ENCODE assay signal across 8 cellular contexts in the genomic region with DNA sequence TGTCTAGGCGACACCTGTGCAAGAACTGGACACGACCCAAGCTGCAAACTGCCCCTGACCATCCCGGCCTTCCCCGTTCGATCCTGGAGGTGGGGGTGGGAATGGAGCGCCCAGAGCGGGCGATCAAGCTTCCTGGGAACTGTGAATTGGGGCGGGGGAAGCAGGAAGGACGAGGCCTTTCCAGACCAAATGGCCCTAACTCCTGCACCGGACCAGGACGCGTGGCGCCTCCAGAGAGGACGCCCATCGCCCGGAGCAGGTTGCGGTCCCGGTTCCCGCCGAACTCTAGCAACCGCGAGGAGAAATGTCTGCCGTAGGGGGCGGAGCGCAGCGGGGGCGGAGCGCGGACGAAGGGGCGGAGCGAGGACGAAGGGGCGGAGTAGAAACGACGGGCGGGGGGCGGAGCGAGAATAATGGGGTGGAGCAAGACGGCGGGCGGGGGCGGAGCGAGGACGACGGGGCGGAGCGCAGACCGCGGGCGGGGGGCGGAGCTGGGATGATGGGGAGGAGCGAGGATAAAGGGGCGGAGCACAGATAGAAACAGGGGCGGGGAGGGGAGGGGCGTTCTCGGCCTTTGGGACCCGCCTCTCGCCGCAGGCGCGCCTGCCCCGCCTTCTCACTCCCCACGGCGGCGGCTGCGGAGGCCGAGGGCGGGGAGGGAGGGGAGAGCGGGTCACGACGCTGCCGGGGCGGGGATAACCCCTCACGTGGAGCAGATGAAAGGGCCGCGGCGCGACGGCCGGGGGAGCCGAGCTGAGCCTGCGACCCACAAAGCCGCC. TPM values are rescaled to one million over a fixed set of nuclear protein-coding genes. Genes with fewer than 3 reads are reported as not detected.
DNase-seq lines count a peak whose midpoint lies in the region; ATAC-seq and TF ChIP-seq lines count a peak whose summit lies in the region.

A gene (plus strand): TSS at position 695 of the 779 bp plus-strand sequence. CDS start 195 bp downstream, outside the sequence.

- H3K9me3 ChIP-seq in breast epithelium (no peaks in the 10 kb centered on the region), iPS-18c (ENCODE audit: control insufficient read depth, insufficient read depth, low read length) (no peaks in the 10 kb centered on the region)

- H3K27ac ChIP-seq in breast epithelium, result peak within 1 kb of the TSS; percentile 70 to 77

- TF ChIP-seq CTCF in WI38 (IDR thresholded peaks at IDR 0.05; ENCODE audit: low read depth, low read length) (no peak), breast epithelium (IDR thresholded peaks at IDR 0.05) (no peak)

- intact Hi-C loops in breast epithelium (cut with DNase I; ENCODE audit: low total_unique reads), result loop anchor here (5.0 kb wide), 1 partner anchor 1394 kb away; no protein-coding TSS in a partner anchor

- DNase-seq in ELR (ENCODE audit: low read depth) (peak; percentile 91), NCI-H2171 treated with DMSO at 0.1 percent for 48 hours (lab: John Stamatoyannopoulos, UW) (peak; percentile 85), breast epithelium (ENCODE audit: low spot score in 2 of 2) (peak; percentile 83 to 95), skeletal muscle cell (ENCODE audit: low read depth) (peak; percentile 71)

- H3K4me3 ChIP-seq in WI38 (ENCODE audit: low read depth, low read length) (peak within 1 kb of the TSS; percentile 64), breast epithelium (peak within 1 kb of the TSS; percentile 57 to 73 (median 66)), iPS-18c (ENCODE audit: insufficient read depth, low read depth, low read length) (peak within 1 kb of the TSS; percentile 84), skeletal muscle cell (ENCODE audit: low read depth, low read length) (peak within 1 kb of the TSS; percentile 65)

- H3K36me3 ChIP-seq in breast epithelium, result no peaks in the 10 kb centered on the region

- H3K27me3 ChIP-seq in breast epithelium, result no peaks in the 10 kb centered on the region

- no peak for TF ChIP-seq POLR2A in breast epithelium (IDR thresholded peaks at IDR 0.05)

- ATAC-seq in HG02973 (IDR thresholded peaks at IDR 0.05; ENCODE audit: unreplicated experiment), result peak; percentile 61
- no peak for ATAC-seq in HG03025 (IDR thresholded peaks at IDR 0.05; ENCODE audit: low FRiP score, unreplicated experiment)

- peaks cover 3 to 4% of the 10 kb centered on the region in 2 donors for H3K4me1 ChIP-seq in breast epithelium

RNA-seq across cellular contexts. Expression of the gene that starts here (rescaled TPM):
- 1 to 10 TPM; 6.9 to 7.9 (median 6.9) TPM for total RNA-seq in breast epithelium
